In genomic region chr7:122455108-122455507, GRCh38 we compare ENCODE assay signal across 1 cellular context.
TF ChIP-seq lines count a peak whose summit lies in the region.

No MANE protein-coding gene starts in this region.

TF ChIP-seq in GM23338, 12 proteins besides CTCF, POLR2A, EP300 and RAD21 (continued from another document):
- TF ChIP-seq, protein P1, sequence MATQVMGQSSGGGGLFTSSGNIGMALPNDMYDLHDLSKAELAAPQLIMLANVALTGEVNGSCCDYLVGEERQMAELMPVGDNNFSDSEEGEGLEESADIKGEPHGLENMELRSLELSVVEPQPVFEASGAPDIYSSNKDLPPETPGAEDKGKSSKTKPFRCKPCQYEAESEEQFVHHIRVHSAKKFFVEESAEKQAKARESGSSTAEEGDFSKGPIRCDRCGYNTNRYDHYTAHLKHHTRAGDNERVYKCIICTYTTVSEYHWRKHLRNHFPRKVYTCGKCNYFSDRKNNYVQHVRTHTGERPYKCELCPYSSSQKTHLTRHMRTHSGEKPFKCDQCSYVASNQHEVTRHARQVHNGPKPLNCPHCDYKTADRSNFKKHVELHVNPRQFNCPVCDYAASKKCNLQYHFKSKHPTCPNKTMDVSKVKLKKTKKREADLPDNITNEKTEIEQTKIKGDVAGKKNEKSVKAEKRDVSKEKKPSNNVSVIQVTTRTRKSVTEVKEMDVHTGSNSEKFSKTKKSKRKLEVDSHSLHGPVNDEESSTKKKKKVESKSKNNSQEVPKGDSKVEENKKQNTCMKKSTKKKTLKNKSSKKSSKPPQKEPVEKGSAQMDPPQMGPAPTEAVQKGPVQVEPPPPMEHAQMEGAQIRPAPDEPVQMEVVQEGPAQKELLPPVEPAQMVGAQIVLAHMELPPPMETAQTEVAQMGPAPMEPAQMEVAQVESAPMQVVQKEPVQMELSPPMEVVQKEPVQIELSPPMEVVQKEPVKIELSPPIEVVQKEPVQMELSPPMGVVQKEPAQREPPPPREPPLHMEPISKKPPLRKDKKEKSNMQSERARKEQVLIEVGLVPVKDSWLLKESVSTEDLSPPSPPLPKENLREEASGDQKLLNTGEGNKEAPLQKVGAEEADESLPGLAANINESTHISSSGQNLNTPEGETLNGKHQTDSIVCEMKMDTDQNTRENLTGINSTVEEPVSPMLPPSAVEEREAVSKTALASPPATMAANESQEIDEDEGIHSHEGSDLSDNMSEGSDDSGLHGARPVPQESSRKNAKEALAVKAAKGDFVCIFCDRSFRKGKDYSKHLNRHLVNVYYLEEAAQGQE (IDR thresholded peaks at IDR 0.05; ENCODE audit: unreplicated experiment): no peak
- TF ChIP-seq ZNF331 (CRISPR knock-in tag; IDR thresholded peaks at IDR 0.05; ENCODE audit: low read depth): no peak
- TF ChIP-seq ZNF462 (CRISPR knock-in tag; IDR thresholded peaks at IDR 0.05): no peak
- no peak for TF ChIP-seq NANOG (IDR thresholded peaks at IDR 0.05; ENCODE audit: borderline replicate concordance)
- no peak for TF ChIP-seq ZNF114 (CRISPR knock-in tag; IDR thresholded peaks at IDR 0.05)
